ENCODE assay signal across 23 cellular contexts in the genomic region with DNA sequence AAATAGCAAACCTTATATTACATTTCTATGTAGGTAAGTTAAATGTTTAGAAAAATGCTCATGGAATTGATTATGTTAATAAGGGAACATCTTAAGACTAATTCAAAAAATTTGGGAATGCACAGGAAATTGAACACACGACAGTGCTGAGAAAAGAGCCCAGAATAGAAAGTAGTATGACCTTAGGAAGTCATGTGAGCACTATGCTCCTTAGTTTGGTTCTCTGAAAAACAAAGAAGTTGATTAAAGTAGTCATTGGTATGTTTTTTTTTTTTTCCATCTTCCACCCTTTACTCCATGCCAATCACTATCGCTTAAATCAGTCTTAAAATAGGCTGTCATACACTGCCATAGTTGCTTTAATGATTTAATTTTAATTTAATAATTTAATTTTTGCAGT.
"Had no signal": no experiment of that assay in that cellular context is flagged by ENCODE, and none has a peak within 500 bp of the region (broad histone marks: within the 10 kb centered on the region; RNA-seq: fewer than 3 reads in every experiment).

No MANE protein-coding gene starts in this region.

- FAIRE-seq: endometrium, islet of Langerhans, keratinocyte had no signal

- DNase-seq: colonic mucosa; cortex of kidney; effector CD8-positive, alpha-beta T cell; effector memory CD8-positive, alpha-beta T cell; endodermal cell; erythroblast; foreskin keratinocyte; gastrocnemius medialis; glutamatergic neuron; head of caudate nucleus; heart right ventricle; hippocampal formation; left cardiac atrium; left lung; left ventricle myocardium superior; lower lobe of right lung; mesenchymal stem cell; mucosa of descending colon; naive B cell; naive thymus-derived CD8-positive, alpha-beta T cell had no signal
